Comparison of ENCODE assay signal across 19 cellular contexts in genomic region chr1:99438656-99439055, GRCh38.
A peak's percentile ranks its signal among the peaks of the same experiment; 100 is the strongest.
DNase-seq lines count a peak whose midpoint lies in the region; ATAC-seq and TF ChIP-seq lines count a peak whose summit lies in the region.
"Had no signal": no experiment of that assay in that cellular context is flagged by ENCODE, and none has a peak within 500 bp of the region (broad histone marks: within the 10 kb centered on the region; RNA-seq: fewer than 3 reads in every experiment).

No MANE protein-coding gene starts in this region.

- H3F3A ChIP-seq in Loucy (ENCODE audit: low read depth), result peaks cover 9% of the 10 kb centered on the region; the same call in 1 of the 2 replicates

- H3K27me3 ChIP-seq in Loucy (ENCODE audit: insufficient read depth, low read length, poor library complexity, severe bottlenecking) (no peaks in the 10 kb centered on the region), adipocyte (replicated peaks; ENCODE audit: control insufficient read depth, insufficient read depth, low read length) (no peaks in the 10 kb centered on the region)
- H3K27me3 ChIP-seq: SJSA1 had no signal

- 90 to 94% methylated on average over 3 of the region's 3 CpGs for WGBS in mesodermal cell (ENCODE audit: insufficient coverage in 2 of 2), 2 experiments

- peak overlapping the region; percentile 8 for H3K9ac ChIP-seq in Loucy (ENCODE audit: low read depth, low read length, poor library complexity, severe bottlenecking)
- H3K9ac ChIP-seq in adipocyte (ENCODE audit: low read length), result no peak overlapping the region

- H4K20me1 ChIP-seq in Loucy (ENCODE audit: insufficient read depth, low read length, poor library complexity, severe bottlenecking), result no peaks in the 10 kb centered on the region

- peak; percentile 49 for DNase-seq in EL
- peak; percentile 26 for DNase-seq in adipocyte (ENCODE audit: low read depth)
- no peak for DNase-seq in NCI-H1105 (lab: John Stamatoyannopoulos, UW)
- no peak for DNase-seq in NCI-H146 (lab: John Stamatoyannopoulos, UW)
- DNase-seq in SIG-M5 (lab: John Stamatoyannopoulos, UW), result no peak
- DNase-seq: ACHN, AML-193, HCEC 1CT, KBM-7, NCI-H1092 treated with DMSO at 0.1 percent for 48 hours, NCI-H187 treated with DMSO at 0.1 percent for 48 hours, NCI-H446, NCI-H69, OCI-M1, RPMI8226 had no signal

- no peaks in the 10 kb centered on the region for H3K9me2 ChIP-seq in Loucy (replicated peaks; ENCODE audit: low read depth, low read length)

- H3K9me3 ChIP-seq in Loucy (ENCODE audit: insufficient read depth, low read depth, low read length) (no peaks in the 10 kb centered on the region), adipocyte (ENCODE audit: control insufficient read depth, low read length) (no peaks in the 10 kb centered on the region), mesodermal cell (ENCODE audit: control insufficient read depth, low read length) (no peaks in the 10 kb centered on the region)
- H3K9me3 ChIP-seq: SJSA1 had no signal

- peak overlapping the region; percentile 79 for H3K27ac ChIP-seq in mesodermal cell (ENCODE audit: low read depth, low read length, severe bottlenecking)
- H3K27ac ChIP-seq: SJSA1 had no signal

- H3K4me3 ChIP-seq in Loucy (ENCODE audit: low read length, poor library complexity, severe bottlenecking), result peak overlapping the region; percentile 15
- H3K4me3 ChIP-seq in adipocyte (ENCODE audit: low read length), result no peak overlapping the region
- H3K4me3 ChIP-seq in mesodermal cell (ENCODE audit: extremely low read depth, insufficient read depth, low read length, poor library complexity, severe bottlenecking), result no peak overlapping the region
- H3K4me3 ChIP-seq: SJSA1 had no signal

- H3K36me3 ChIP-seq in Loucy (ENCODE audit: insufficient read depth, low read length) (no peaks in the 10 kb centered on the region), adipocyte (ENCODE audit: control insufficient read depth, insufficient read depth, low read length, severe bottlenecking) (no peaks in the 10 kb centered on the region), mesodermal cell (ENCODE audit: control insufficient read depth, insufficient read depth, low read length) (no peaks in the 10 kb centered on the region)
- H3K36me3 ChIP-seq: SJSA1 had no signal

- H3K4me2 ChIP-seq in Loucy (ENCODE audit: low read depth, low read length, poor library complexity, severe bottlenecking), result peak overlapping the region; percentile 36

- H3K4me1 ChIP-seq in Loucy (ENCODE audit: insufficient read depth, low read length, poor library complexity, severe bottlenecking), result peaks cover 53% of the 10 kb centered on the region
- no peaks in the 10 kb centered on the region for H3K4me1 ChIP-seq in adipocyte (ENCODE audit: control insufficient read depth, insufficient read depth, low read length)
- H3K4me1 ChIP-seq in mesodermal cell (ENCODE audit: control insufficient read depth, insufficient read depth, low read length, poor library complexity, severe bottlenecking), result peaks cover 10% of the 10 kb centered on the region

- peak overlapping the region; percentile 3; the same call in 1 of the 2 replicates for H2AFZ ChIP-seq in Loucy (ENCODE audit: low read length)

- ATAC-seq in HG02981 (IDR thresholded peaks at IDR 0.05; ENCODE audit: unreplicated experiment), result no peak

- TF ChIP-seq CTCF in Loucy (conservative IDR thresholded peaks at IDR 0.05; ENCODE audit: low read length), result no peak

- no peaks in the 10 kb centered on the region for H3K79me2 ChIP-seq in Loucy (ENCODE audit: insufficient read depth, low read length)

Comparison
In these comparisons a context has a peak if more than half of its experiments do, and no peak if none do; other contexts are left out.
1. DNase-seq: peak in EL (single experiment) and adipocyte (single experiment); none in NCI-H1105 (single experiment), NCI-H146 (single experiment) and SIG-M5 (single experiment).